ENCODE assay signal across 8 cellular contexts in the genomic region with DNA sequence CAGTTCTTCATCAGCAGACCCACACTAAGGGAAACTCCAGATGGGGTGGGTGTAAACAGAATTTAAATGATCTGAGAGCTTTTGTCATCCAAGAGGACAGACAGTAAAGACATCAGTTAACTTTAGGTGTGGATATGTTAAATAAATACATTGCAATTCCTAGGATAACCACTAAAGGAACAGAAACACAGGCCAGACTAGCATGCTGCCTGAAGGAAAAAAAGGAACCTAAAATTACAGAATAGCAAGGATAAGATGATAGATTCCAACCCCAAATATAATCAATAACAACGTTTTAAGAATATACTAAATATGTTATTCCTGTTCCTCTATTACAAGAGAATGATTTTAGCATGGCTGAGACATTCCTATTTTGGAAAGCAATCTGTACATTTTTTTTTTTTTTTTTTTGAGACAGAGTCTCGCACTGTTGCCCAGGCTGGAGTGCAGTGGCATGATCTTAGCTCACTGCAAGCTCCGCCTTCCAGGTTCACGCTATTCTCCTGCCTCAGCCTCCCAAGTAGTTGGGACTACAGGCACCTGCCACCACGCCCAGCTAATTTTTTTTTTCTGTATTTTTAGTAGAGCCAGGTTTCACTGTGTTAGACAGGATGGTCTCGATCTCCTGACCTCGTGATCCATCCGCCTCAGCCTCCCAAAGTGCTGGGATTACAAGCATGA. TPM values are rescaled to one million over a fixed set of nuclear protein-coding genes. Genes with fewer than 3 reads are reported as not detected.
DNase-seq lines count a peak whose midpoint lies in the region; FAIRE-seq and TF ChIP-seq lines count a peak whose summit lies in the region.
"Not testable (repeated sequence)": the region's sequence is repeated elsewhere in the genome, so short reads cannot be mapped to it uniquely, and the experiment has no call there.

No MANE protein-coding gene starts in this region.

- not testable (repeated sequence) for H3K79me2 ChIP-seq in Karpas-422 (ENCODE audit: low read length); mammary epithelial cell (ENCODE audit: insufficient read depth, low read length); osteoblast (ENCODE audit: insufficient read depth, low read length)

- H3K4me3 ChIP-seq in AG04450 (ENCODE audit: low read depth, low read length); Karpas-422 (ENCODE audit: low read length); mammary epithelial cell (replicated peaks in 1 of 3; ENCODE audit: insufficient read depth in 1 of 3, low read depth in 2 of 3, low read length in 3 of 3); left ventricle myocardium inferior; osteoblast (ENCODE audit: insufficient read depth, low read length): not testable (repeated sequence)

- intact Hi-C loops in mammary epithelial cell (cut with micrococcal nuclease), result loop anchor here (5.0 kb wide), 1 partner anchor 74 kb away; no protein-coding TSS in a partner anchor
- intact Hi-C loops in left ventricle myocardium inferior (cut with micrococcal nuclease), result not testable (repeated sequence)

- H3K9ac ChIP-seq in Karpas-422 (ENCODE audit: low read length); mammary epithelial cell (ENCODE audit: insufficient read depth, low read length): not testable (repeated sequence)

- peak; percentile 48 for FAIRE-seq in G401.6 (lab: Jason Lieb, UNC)

- H3K4me1 ChIP-seq in Karpas-422 (ENCODE audit: low read length); mammary epithelial cell (ENCODE audit: insufficient read depth, low read length); left ventricle myocardium inferior; osteoblast (ENCODE audit: insufficient read depth, low read length): not testable (repeated sequence)

- in situ Hi-C loops in mammary epithelial cell (cut with MboI; ENCODE audit: low sequenced_read_pairs in 2 of 2), result not testable (repeated sequence)

- H3K4me2 ChIP-seq in Karpas-422 (ENCODE audit: low read depth, low read length, poor library complexity, severe bottlenecking); mammary epithelial cell (ENCODE audit: insufficient read depth, low read depth, low read length); osteoblast (ENCODE audit: insufficient read depth, low read length): not testable (repeated sequence)

- H3K36me3 ChIP-seq in Karpas-422 (ENCODE audit: insufficient read depth, low read length); mammary epithelial cell (ENCODE audit: insufficient read depth, low read length); left ventricle myocardium inferior; osteoblast (ENCODE audit: insufficient read depth, low read length): not testable (repeated sequence)

- CTCF ChIA-PET in AG04450 (lab: Charles Lee), result interaction anchor here (0.5 to 2.8 kb wide), 10 partner anchors 9 to 467 kb away, joined by 3 to 11 read pairs (median 4); no protein-coding TSS in a partner anchor
- CTCF ChIA-PET in mammary epithelial cell (lab: Charles Lee; ENCODE audit: low non-redundant PET), result not testable (repeated sequence)

- not testable (repeated sequence) for H3K27ac ChIP-seq in AG04450 (ENCODE audit: low read depth, low read length); Karpas-422 (ENCODE audit: low read length); mammary epithelial cell (ENCODE audit: insufficient read depth, low read depth, low read length); left ventricle myocardium inferior (replicated peaks); osteoblast (ENCODE audit: low read depth, low read length)

- dilution Hi-C loops in mammary epithelial cell (cut with HindIII; ENCODE audit: low sequenced_read_pairs), result not testable (repeated sequence)

- not testable (repeated sequence) for DNase-seq in AG04450 (ENCODE audit: low read depth, low spot score); mammary epithelial cell; left ventricle myocardium inferior; osteoblast (ENCODE audit: insufficient read length, low spot score, missing footprints)
- DNase-seq in Karpas-422, result peak; percentile 64
- peak; percentile 23 for DNase-seq in NCI-H82 (lab: John Stamatoyannopoulos, UW)
- DNase-seq in SKM-1 treated with dmso at 0.1 percent for 144 hours (lab: John Stamatoyannopoulos, UW; ENCODE audit: unreplicated experiment), result peak; percentile 37

- not testable (repeated sequence) for H3K9me2 ChIP-seq in Karpas-422 (replicated peaks; ENCODE audit: insufficient read depth, low read length)

- not testable (repeated sequence) for BruUV-seq in mammary epithelial cell (replicated peaks; lab: Mats Ljungman, UMichigan)

- WGBS in mammary epithelial cell (ENCODE audit: low coverage, missing lambda C conversion rate), result 96% methylated on average over 6 of the region's 8 CpGs

- H2AFZ ChIP-seq in Karpas-422 (ENCODE audit: low read length); mammary epithelial cell (ENCODE audit: low read depth, low read length); osteoblast (ENCODE audit: low read length): not testable (repeated sequence)

- not testable (repeated sequence) for H3K9me3 ChIP-seq in AG04450 (ENCODE audit: control insufficient read depth, insufficient read depth, low read length); Karpas-422 (ENCODE audit: low read length); mammary epithelial cell (replicated peaks; ENCODE audit: insufficient read depth, low read length); left ventricle myocardium inferior (replicated peaks); osteoblast (ENCODE audit: low read depth, low read length)

- not testable (repeated sequence) for H4K20me1 ChIP-seq in Karpas-422 (ENCODE audit: insufficient read depth, low read depth, low read length); mammary epithelial cell (ENCODE audit: insufficient read depth, low read length); osteoblast (ENCODE audit: insufficient read depth, low read length)

- POLR2A ChIA-PET in AG04450 (lab: Yijun Ruan, JAX), result not testable (repeated sequence)

- not testable (repeated sequence) for H3K27me3 ChIP-seq in AG04450 (ENCODE audit: control insufficient read depth, insufficient read depth, low read length); Karpas-422 (ENCODE audit: low read length); mammary epithelial cell (ENCODE audit: insufficient read depth, low read length); left ventricle myocardium inferior (ENCODE audit: low read depth); osteoblast (ENCODE audit: insufficient read depth, low read length)

- TF ChIP-seq CTCF in AG04450 (IDR thresholded peaks at IDR 0.05; ENCODE audit: low read depth, low read length) (peak; percentile 49), mammary epithelial cell (conservative IDR thresholded peaks at IDR 0.05 in 1 of 2, IDR thresholded peaks at IDR 0.05 in 1 of 2; ENCODE audit: extremely low read depth in 1 of 2, insufficient read depth in 1 of 2, low read depth in 1 of 2, low read length in 2 of 2) (peak; percentile 17 to 32), left ventricle myocardium inferior (IDR thresholded peaks at IDR 0.05; ENCODE audit: borderline replicate concordance) (peak; percentile 18), osteoblast (IDR thresholded peaks at IDR 0.05; ENCODE audit: extremely low read depth, low read depth, low read length) (peak; percentile 25)

RNA-seq across cellular contexts. Expression of a gene that starts 45.0 kb away (rescaled TPM):
- 48.7 and 58.8 TPM in 2 replicates for polyA plus RNA-seq in AG04450 (2011; rRNA removed)
- polyA minus RNA-seq in AG04450 (2011; rRNA and poly(A)+ RNA removed), result 37.0 and 41.7 TPM in 2 replicates
- 42.3 and 62.1 TPM in 2 replicates for total RNA-seq in Karpas-422 (2014; rRNA removed; shearing (Covaris generic); ENCODE audit: low replicate concordance)
- 10 to 100 TPM; 35.8 to 63.7 TPM for total RNA-seq in mammary epithelial cell
- polyA plus RNA-seq in mammary epithelial cell, result 43.1 TPM
- polyA minus RNA-seq in mammary epithelial cell, result 90.0 TPM
- total RNA-seq in left ventricle myocardium inferior, result 32.0 TPM
- 28.0 and 31.5 TPM in 2 replicates for total RNA-seq in osteoblast
